In the genomic region with DNA sequence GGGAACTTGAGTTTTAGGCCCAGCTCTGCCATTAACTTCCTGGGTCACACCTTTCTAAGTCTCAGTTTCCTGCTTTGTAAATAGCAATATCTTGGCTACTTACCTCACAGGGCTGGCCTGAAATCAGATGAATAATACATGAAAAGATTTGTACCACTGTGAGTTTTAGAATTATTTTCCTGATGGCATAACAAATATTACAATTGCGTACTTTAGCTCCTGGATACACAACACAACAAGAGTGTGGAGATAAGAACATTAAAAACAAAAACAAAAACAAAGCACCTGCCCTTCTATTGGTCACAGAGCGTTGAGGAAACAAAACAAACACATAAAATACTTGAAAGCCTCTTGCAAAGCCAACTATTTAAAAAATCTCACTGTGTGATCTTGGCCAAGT, we compare ENCODE assay signal across 1 cellular context.
TF ChIP-seq lines count a peak whose summit lies in the region.

No MANE protein-coding gene starts in this region.

TF ChIP-seq in IMR-90, 13 proteins besides CTCF, POLR2A, EP300 and RAD21:
- TF ChIP-seq CEBPB (IDR thresholded peaks at IDR 0.05; ENCODE audit: low read depth, low read length), result no peak
- TF ChIP-seq CHD1 (IDR thresholded peaks at IDR 0.05; ENCODE audit: low read depth, low read length), result no peak
- TF ChIP-seq, protein P1, sequence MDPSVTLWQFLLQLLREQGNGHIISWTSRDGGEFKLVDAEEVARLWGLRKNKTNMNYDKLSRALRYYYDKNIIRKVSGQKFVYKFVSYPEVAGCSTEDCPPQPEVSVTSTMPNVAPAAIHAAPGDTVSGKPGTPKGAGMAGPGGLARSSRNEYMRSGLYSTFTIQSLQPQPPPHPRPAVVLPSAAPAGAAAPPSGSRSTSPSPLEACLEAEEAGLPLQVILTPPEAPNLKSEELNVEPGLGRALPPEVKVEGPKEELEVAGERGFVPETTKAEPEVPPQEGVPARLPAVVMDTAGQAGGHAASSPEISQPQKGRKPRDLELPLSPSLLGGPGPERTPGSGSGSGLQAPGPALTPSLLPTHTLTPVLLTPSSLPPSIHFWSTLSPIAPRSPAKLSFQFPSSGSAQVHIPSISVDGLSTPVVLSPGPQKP (IDR thresholded peaks at IDR 0.05; ENCODE audit: borderline replicate concordance, low read depth, low read length), result no peak
- TF ChIP-seq, protein P2, sequence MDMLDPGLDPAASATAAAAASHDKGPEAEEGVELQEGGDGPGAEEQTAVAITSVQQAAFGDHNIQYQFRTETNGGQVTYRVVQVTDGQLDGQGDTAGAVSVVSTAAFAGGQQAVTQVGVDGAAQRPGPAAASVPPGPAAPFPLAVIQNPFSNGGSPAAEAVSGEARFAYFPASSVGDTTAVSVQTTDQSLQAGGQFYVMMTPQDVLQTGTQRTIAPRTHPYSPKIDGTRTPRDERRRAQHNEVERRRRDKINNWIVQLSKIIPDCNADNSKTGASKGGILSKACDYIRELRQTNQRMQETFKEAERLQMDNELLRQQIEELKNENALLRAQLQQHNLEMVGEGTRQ (IDR thresholded peaks at IDR 0.05; ENCODE audit: low read depth, low read length), result no peak
- TF ChIP-seq MAZ (IDR thresholded peaks at IDR 0.05; ENCODE audit: borderline replicate concordance, low read depth, low read length), result no peak
